Comparison of ENCODE assay signal across 8 cellular contexts in the genomic region with DNA sequence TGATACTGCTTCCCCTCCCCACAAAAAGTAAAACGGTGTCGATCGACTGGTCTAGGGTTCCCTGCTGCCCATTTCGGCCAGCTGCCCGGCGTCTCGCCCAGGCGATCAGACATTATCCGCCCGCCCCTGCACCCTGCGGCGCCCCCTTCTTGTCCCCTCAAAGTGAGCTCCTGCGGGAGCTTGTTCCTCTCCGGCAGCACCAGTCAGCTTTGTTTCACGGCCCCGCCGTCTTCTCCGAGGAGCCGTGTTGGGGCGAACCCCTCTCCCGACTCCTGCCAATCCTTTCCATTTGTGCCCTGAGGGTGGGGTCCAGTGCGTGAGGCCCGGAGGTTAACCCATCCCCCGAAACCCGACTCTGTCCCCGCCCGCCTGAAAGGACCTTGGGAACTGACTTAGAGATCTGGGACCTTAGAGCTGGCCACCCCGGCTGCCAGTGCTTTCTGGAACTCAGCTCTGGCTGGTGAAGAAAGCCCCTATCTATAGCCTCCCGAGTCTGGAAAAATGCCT. TPM values are rescaled to one million over a fixed set of nuclear protein-coding genes. Genes with fewer than 3 reads are reported as not detected.
DNase-seq lines count a peak whose midpoint lies in the region; ATAC-seq and TF ChIP-seq lines count a peak whose summit lies in the region.

No MANE protein-coding gene starts in this region.

- peak overlapping the region; percentile 95 for H3K9ac ChIP-seq in H9 (ENCODE audit: extremely low read depth, insufficient read length, low read length)

- H3K27ac Mint-ChIP-seq in H9 = peak overlapping the region; percentile 99 to 100 (median 100)
- peak overlapping the region; percentile 98 to 99 (median 99) for H3K27ac Mint-ChIP-seq in nephron

- H3K36me3 ChIP-seq in BJ (ENCODE audit: control insufficient read depth, insufficient read depth, low read length) = peaks cover 4% of the 10 kb centered on the region
- H3K36me3 ChIP-seq in PC-9 (ENCODE audit: low read depth) = 0 out of 2 replicates have a peak, but pooled peaks cover 23% of the 10 kb centered on the region
- H3K36me3 ChIP-seq in thymus (ENCODE audit: control insufficient read depth, insufficient read depth) = peaks cover 7% of the 10 kb centered on the region

- H3K56ac ChIP-seq in H9 (ENCODE audit: insufficient read length, low read depth, low read length) = peak overlapping the region; percentile 96

- H3K14ac ChIP-seq in H9 (ENCODE audit: insufficient read depth, low read length) = peak overlapping the region; percentile 98

- H3K9me3 Mint-ChIP-seq in H9 = peaks cover 4 to 9% of the 10 kb centered on the region in 2 experiments
- peaks cover 3% of the 10 kb centered on the region for H3K9me3 Mint-ChIP-seq in nephron

- peak overlapping the region; percentile 95 for H3K18ac ChIP-seq in H9 (ENCODE audit: insufficient read length, low read depth, low read length)

- no peak overlapping the region for H2AFZ ChIP-seq in H9 (ENCODE audit: low read length)
- H2AFZ ChIP-seq in PC-9 = peak overlapping the region; percentile 84

- no CpG with 5 or more reads among the region's 29 CpGs for WGBS in H9 (ENCODE audit: extremely low coverage, insufficient read length, low lambda C conversion rate)
- WGBS in thymus = under 1% methylated on average over 29 of the region's 29 CpGs

- peak; percentile 17 for ATAC-seq in foreskin keratinocyte

- no peak for TF ChIP-seq CTCF in BJ (IDR thresholded peaks at IDR 0.05; ENCODE audit: insufficient read depth, low read depth, low read length)
- no peak for TF ChIP-seq CTCF in H9 (conservative IDR thresholded peaks at IDR 0.05)
- TF ChIP-seq CTCF in PC-9 (conservative IDR thresholded peaks at IDR 0.05) = no peak
- no peak for TF ChIP-seq CTCF in foreskin keratinocyte (conservative IDR thresholded peaks at IDR 0.05)
- no peak for TF ChIP-seq CTCF in nephron (IDR thresholded peaks at IDR 0.05; ENCODE audit: unreplicated experiment in 3 of 3)

- intact Hi-C loops in PC-9 (cut with micrococcal nuclease; ENCODE audit: unreplicated experiment) = loop anchor here (1.0 to 5.0 kb wide), 8 partner anchors 67 to 365 kb away; a partner anchor contains a TSS

- H3K23me2 ChIP-seq in H9 (ENCODE audit: insufficient read length, low read depth, low read length, poor library complexity, severe bottlenecking) = peaks cover 3% of the 10 kb centered on the region

- no peaks in the 10 kb centered on the region for H3K79me1 ChIP-seq in H9 (ENCODE audit: insufficient read depth, low read depth, low read length, poor library complexity, severe bottlenecking)

- no peaks in the 10 kb centered on the region for H3K27me3 Mint-ChIP-seq in H9 (ENCODE audit: low read depth)
- peaks cover 3% of the 10 kb centered on the region for H3K27me3 Mint-ChIP-seq in nephron (ENCODE audit: low read depth)

- peak overlapping the region; percentile 97 for H3K27ac ChIP-seq in H9 (ENCODE audit: insufficient read length, low read depth, low read length)
- H3K27ac ChIP-seq in PC-9 = peak overlapping the region; percentile 97
- H3K27ac ChIP-seq in foreskin keratinocyte = peak overlapping the region; percentile 100
- peak overlapping the region; percentile 98 for H3K27ac ChIP-seq in thymus (ENCODE audit: low read depth)

- POLR2A ChIA-PET in BJ (lab: Charles Lee) = interaction anchor here (0.5 to 1.0 kb wide), 3 partner anchors 156 to 1055 kb away, joined by 3 to 5 read pairs (median 3); no protein-coding TSS in a partner anchor
- POLR2A ChIA-PET in PC-9 (lab: Charles Lee; ENCODE audit: unreplicated experiment) = interaction anchor here (0.6 to 1.0 kb wide), 4 partner anchors 10 to 168 kb away, joined by 3 to 11 read pairs (median 6); no protein-coding TSS in a partner anchor

- no peak for DNase-seq in BJ (ENCODE audit: low read depth)
- peak; percentile 77 for DNase-seq in H9
- peak; percentile 68 to 71 for DNase-seq in PC-9
- peak; percentile 30 for DNase-seq in activated gamma-delta T cell treated with Interleukin-2 at 50 U/mL for 16 hours
- DNase-seq in foreskin keratinocyte = peak in 1 of 2 donors; percentile 35
- DNase-seq in NCI-H2081 treated with DMSO at 0.1 percent for 48 hours (lab: John Stamatoyannopoulos, UW) = no peak

- H3K27me3 ChIP-seq in BJ (ENCODE audit: control insufficient read depth, insufficient read depth, low read length) (no peaks in the 10 kb centered on the region), H9 (ENCODE audit: insufficient read depth, low read length) (no peaks in the 10 kb centered on the region), PC-9 (ENCODE audit: insufficient read depth, low read depth) (no peaks in the 10 kb centered on the region), foreskin keratinocyte (no peaks in the 10 kb centered on the region), thymus (ENCODE audit: control insufficient read depth, insufficient read depth) (no peaks in the 10 kb centered on the region)

- H3K36me3 Mint-ChIP-seq in H9 (ENCODE audit: insufficient read depth in 1 of 3, low read depth in 3 of 3) (peaks cover 14 to 42% (median 29%) of the 10 kb centered on the region in 3 experiments), nephron (ENCODE audit: low read depth) (peaks cover 27% of the 10 kb centered on the region)

- H2BK120ac ChIP-seq in H9 (ENCODE audit: low read depth, low read length, poor library complexity, severe bottlenecking) = peak overlapping the region; percentile 40

- H3F3A ChIP-seq in PC-9 (ENCODE audit: insufficient read depth, low read depth) = peaks cover 22% of the 10 kb centered on the region

- peak overlapping the region; percentile 21 for H4K8ac ChIP-seq in H9 (replicated peaks; ENCODE audit: insufficient read length, low read depth, low read length)

- H3K4me3 Mint-ChIP-seq in H9 (peak overlapping the region; percentile 95 to 98), nephron (peak overlapping the region; percentile 89 to 97 (median 95))

- H2AK5ac ChIP-seq in H9 (ENCODE audit: insufficient read length, low read length) = no peak overlapping the region

- CTCF ChIA-PET in BJ (lab: Yijun Ruan, JAX) = interaction anchor here (0.8 to 2.4 kb wide), 7 partner anchors 9 to 215 kb away, joined by 3 to 6 read pairs (median 4); a partner anchor contains a TSS
- CTCF ChIA-PET in PC-9 (lab: Charles Lee) = interaction anchor here (0.6 to 1.5 kb wide), 4 partner anchors 37 to 216 kb away, joined by 3 to 7 read pairs (median 5); no protein-coding TSS in a partner anchor

- H3K79me2 ChIP-seq in H9 (ENCODE audit: insufficient read depth, low read length) (peaks cover 14% of the 10 kb centered on the region), PC-9 (ENCODE audit: low read depth) (peaks cover 52% of the 10 kb centered on the region)

- H3K23ac ChIP-seq in H9 (ENCODE audit: insufficient read length, low read depth, low read length) = no peak overlapping the region

- BruUV-seq in PC-9 (replicated peaks; lab: Mats Ljungman, UMichigan) = TSS peak; percentile 60

- H4K91ac ChIP-seq in H9 (ENCODE audit: insufficient read length, low read depth, low read length) = peak overlapping the region; percentile 91

- H4K5ac ChIP-seq in H9 (ENCODE audit: insufficient read length, low read depth, low read length) = peak overlapping the region; percentile 19

- no peak overlapping the region for H3T11ph ChIP-seq in H9 (ENCODE audit: low read length)

- H3K4me1 ChIP-seq in H9 (ENCODE audit: insufficient read depth, low read length) = no peaks in the 10 kb centered on the region
- H3K4me1 ChIP-seq in PC-9 (replicated peaks; ENCODE audit: insufficient read depth) = peaks cover 21% of the 10 kb centered on the region
- H3K4me1 ChIP-seq in foreskin keratinocyte = peaks cover 9% of the 10 kb centered on the region
- peaks cover 11% of the 10 kb centered on the region for H3K4me1 ChIP-seq in thymus (ENCODE audit: control insufficient read depth, insufficient read depth, low read length)

- H3K4me1 Mint-ChIP-seq in H9 (peaks cover 16 to 28% of the 10 kb centered on the region in 2 experiments), nephron (peaks cover 26% of the 10 kb centered on the region)

- no peaks in the 10 kb centered on the region for H3K9me2 ChIP-seq in PC-9 (ENCODE audit: insufficient read depth)

- peak overlapping the region; percentile 41 for H2BK12ac ChIP-seq in H9 (ENCODE audit: insufficient read length, low read depth, low read length)

- H2BK15ac ChIP-seq in H9 (ENCODE audit: low read depth, low read length) = no peak overlapping the region; the same call in 1 of the 2 replicates

- H3K4me3 ChIP-seq in BJ (ENCODE audit: low read depth, low read length) = peak overlapping the region; percentile 100
- peak overlapping the region; percentile 99 for H3K4me3 ChIP-seq in PC-9
- peak overlapping the region; percentile 100 for H3K4me3 ChIP-seq in thymus (ENCODE audit: low read length)

- H2BK20ac ChIP-seq in H9 (ENCODE audit: low read depth, low read length, poor library complexity, severe bottlenecking) = no peak overlapping the region

- H4K20me1 ChIP-seq in H9 (ENCODE audit: control insufficient read depth, insufficient read depth, insufficient read length) = no peaks in the 10 kb centered on the region
- H4K20me1 ChIP-seq in PC-9 (ENCODE audit: insufficient read depth) = peaks cover 37% of the 10 kb centered on the region

- no peak overlapping the region; the same call in 1 of the 2 replicates for H3K4ac ChIP-seq in H9 (ENCODE audit: low read depth, low read length)

- H3K9me3 ChIP-seq in H9 (ENCODE audit: control insufficient read depth, low read depth, low read length) (no peaks in the 10 kb centered on the region), PC-9 (ENCODE audit: insufficient read depth, low read depth) (no peaks in the 10 kb centered on the region), thymus (ENCODE audit: control insufficient read depth) (no peaks in the 10 kb centered on the region)

- H2BK5ac ChIP-seq in H9 (ENCODE audit: insufficient read length, low read length) = peak overlapping the region; percentile 9

- peak overlapping the region; percentile 77 for H3K4me2 ChIP-seq in H9 (ENCODE audit: insufficient read depth, insufficient read length, low read length)
- H3K4me2 ChIP-seq in PC-9 = peak overlapping the region; percentile 96

RNA-seq across cellular contexts. Expression of a gene that starts 0.5 kb away (rescaled TPM):
- polyA plus RNA-seq in BJ (2011; rRNA removed) (17.6 and 45.2 TPM in 2 replicates), foreskin keratinocyte (70.2 and 72.8 TPM in 2 replicates), thymus (238 TPM)
- polyA minus RNA-seq in BJ (2011; rRNA and poly(A)+ RNA removed) = 12.4 and 16.3 TPM in 2 replicates
- total RNA-seq in H9 (2021) (50.3 and 50.6 TPM in 2 replicates), PC-9 (2021) (61.9 and 85.5 TPM in 2 replicates), foreskin keratinocyte (43.1 and 46.3 TPM in 2 replicates)

RNA-seq across cellular contexts. Expression of a gene that starts 4.9 kb away (rescaled TPM):
- polyA plus RNA-seq in BJ (2011; rRNA removed) = 1.4 and 2.2 TPM in 2 replicates
- polyA minus RNA-seq in BJ (2011; rRNA and poly(A)+ RNA removed) = not detected in 2 replicates
- 2.5 and 2.8 TPM in 2 replicates for total RNA-seq in H9 (2021)
- 3.8 and 4.7 TPM in 2 replicates for total RNA-seq in PC-9 (2021)
- 0.31 and 1.0 TPM in 2 replicates for total RNA-seq in foreskin keratinocyte
- polyA plus RNA-seq in foreskin keratinocyte = 1.3 TPM in 2 replicates
- 7.1 TPM for polyA plus RNA-seq in thymus

RNA-seq across cellular contexts. Expression of a gene that starts 39.8 kb away (rescaled TPM):
- polyA plus RNA-seq in BJ (2011; rRNA removed) (10.5 and 18.9 TPM in 2 replicates), foreskin keratinocyte (33.6 and 40.7 TPM in 2 replicates), thymus (42.1 TPM)
- polyA minus RNA-seq in BJ (2011; rRNA and poly(A)+ RNA removed) = 2.5 and 4.3 TPM in 2 replicates
- total RNA-seq in H9 (2021) (60.0 and 60.3 TPM in 2 replicates), PC-9 (2021) (35.3 and 36.1 TPM in 2 replicates), foreskin keratinocyte (28.4 and 37.8 TPM in 2 replicates)

Comparison
In these comparisons a context has a peak if more than half of its experiments do, and no peak if none do; other contexts are left out.
1. DNase-seq: peak in H9 (single experiment), PC-9 (2 of 2) and activated gamma-delta T cell treated with Interleukin-2 at 50 U/mL for 16 hours (single experiment); none in BJ (single experiment) and NCI-H2081 treated with DMSO at 0.1 percent for 48 hours (single experiment).
2. Peak in every context shown above with its lines, with median percentiles within 50 percentile points of each other: H3K4me3 ChIP-seq and H3K27ac ChIP-seq.